8 cellular contexts compared by ENCODE assay signal in the genomic region with DNA sequence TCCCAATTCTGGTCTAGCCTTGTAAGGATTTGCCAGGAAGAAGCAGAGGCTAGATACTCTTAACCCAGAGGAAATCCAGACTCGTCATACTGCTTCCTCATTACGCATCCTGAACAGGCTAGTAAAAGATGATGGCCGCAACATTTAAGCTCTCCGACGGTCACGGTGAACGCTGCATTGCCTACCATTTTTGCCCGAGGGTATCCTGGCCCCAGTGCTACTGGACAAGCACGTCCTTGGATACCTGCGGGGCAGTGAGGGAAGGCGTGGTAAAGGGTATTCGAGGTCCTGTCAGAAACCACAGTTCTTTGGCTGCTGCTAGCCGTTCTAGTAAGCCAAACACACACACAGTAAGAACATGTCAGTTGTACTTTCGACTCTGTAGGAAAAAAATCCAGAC.
"Had no signal": no experiment of that assay in that cellular context is flagged by ENCODE, and none has a peak within 500 bp of the region (broad histone marks: within the 10 kb centered on the region; RNA-seq: fewer than 3 reads in every experiment).

No MANE protein-coding gene starts in this region.

- H3K4me1 Mint-ChIP-seq: GM23338 had no signal

- ATAC-seq: GM23338, HCT116, HepG2 had no signal

- H3K9me3 Mint-ChIP-seq: GM23338, HFFc6, IgD-negative memory B cell had no signal

- H3K27me3 Mint-ChIP-seq: IgD-negative memory B cell had no signal

- H3K27ac Mint-ChIP-seq: GM23338, HFFc6, IgD-negative memory B cell had no signal

- H3K9ac ChIP-seq: KMS-11 had no signal

- H3K27ac ChIP-seq: KMS-11 had no signal

- H3K4me2 ChIP-seq: GM23338, KMS-11 had no signal

- H3K4me1 ChIP-seq: HAP-1 had no signal

- H3K4me3 Mint-ChIP-seq: GM23338, HFFc6, IgD-negative memory B cell had no signal

- H3K9me3 ChIP-seq: HAP-1 had no signal

- H2AFZ ChIP-seq: GM23338 had no signal

- DNase-seq: HFFc6, KBM-7 had no signal

- H3K4me3 ChIP-seq: GM23338, HAP-1 had no signal
